Comparison of ENCODE assay signal across 8 cellular contexts in the genomic region with DNA sequence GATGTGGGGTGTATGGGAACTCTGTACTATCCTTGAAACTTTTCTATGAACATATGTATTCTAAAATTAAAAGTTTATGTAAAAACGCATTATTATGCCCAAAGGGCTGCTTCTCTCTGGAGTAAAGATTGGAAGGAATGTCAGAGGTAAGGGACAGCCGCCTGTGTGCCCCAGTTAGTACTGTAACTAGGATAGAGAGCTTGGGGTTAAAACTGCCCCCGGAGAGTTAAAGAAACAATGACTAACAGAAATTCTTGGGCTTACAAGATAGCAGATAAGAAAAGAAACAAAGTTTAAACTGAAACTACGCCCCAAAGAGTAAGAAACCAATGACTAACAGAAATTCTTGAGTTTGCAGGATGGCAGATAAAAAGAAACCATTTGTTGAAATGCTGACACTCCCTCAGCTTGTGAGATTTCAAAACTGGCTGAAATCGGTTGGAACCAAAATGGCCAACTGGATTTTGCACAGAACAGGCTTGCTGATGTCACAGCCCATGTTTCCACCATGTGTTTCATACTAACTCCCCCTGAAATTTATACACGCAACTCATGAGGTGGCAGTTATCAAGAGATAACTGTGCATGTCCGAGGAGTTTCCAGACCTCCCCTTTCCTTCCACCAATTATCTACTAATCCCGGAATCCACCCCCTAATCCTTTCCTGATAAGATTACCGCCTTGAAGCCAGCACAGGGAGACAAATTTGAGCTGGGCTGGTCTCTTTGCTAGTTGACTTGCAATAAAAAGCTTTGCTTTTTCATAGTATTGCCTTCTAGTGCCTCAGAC. TPM values are rescaled to one million over a fixed set of nuclear protein-coding genes. Genes with fewer than 3 reads are reported as not detected.
DNase-seq lines count a peak whose midpoint lies in the region; ATAC-seq, FAIRE-seq and TF ChIP-seq lines count a peak whose summit lies in the region.

No MANE protein-coding gene starts in this region.

- no peak overlapping the region for H3K4me3 Mint-ChIP-seq in activated naive CD8-positive, alpha-beta T cell treated with anti-CD3 and anti-CD28 coated beads, Interleukin-2, amount 50 U/mL, for 24 hours
- no peak overlapping the region for H3K4me3 Mint-ChIP-seq in activated naive CD8-positive, alpha-beta T cell treated with anti-CD3 and anti-CD28 coated beads for 36 hours

- no peak for TF ChIP-seq CTCF in ascending aorta (IDR thresholded peaks at IDR 0.05)

- peak overlapping the region; percentile 63 to 64 for H3K27ac ChIP-seq in ascending aorta

- DNase-seq in activated naive CD8-positive, alpha-beta T cell treated with anti-CD3 and anti-CD28 coated beads, Interleukin-2, amount 50 U/mL, for 24 hours, result no peak
- no peak for DNase-seq in activated naive CD8-positive, alpha-beta T cell treated with anti-CD3 and anti-CD28 coated beads for 36 hours
- DNase-seq in ascending aorta (ENCODE audit: low spot score in 2 of 2) (peak in 1 of 2 donors; percentile 73), left lobe of liver (ENCODE audit: low spot score) (no peak), urothelium cell line (ENCODE audit: low spot score) (peak; percentile 34), GM12892 (ENCODE audit: insufficient read length) (no peak)
- DNase-seq in activated naive CD4-positive, alpha-beta T cell treated with Interleukin-2 at 50 U/mL for 16 hours, result no peak

- intact Hi-C loops in ascending aorta (cut with DNase I), result no loop called here

- no peaks in the 10 kb centered on the region for H3K9me3 Mint-ChIP-seq in activated naive CD8-positive, alpha-beta T cell treated with anti-CD3 and anti-CD28 coated beads, Interleukin-2, amount 50 U/mL, for 24 hours
- H3K9me3 Mint-ChIP-seq in activated naive CD8-positive, alpha-beta T cell treated with anti-CD3 and anti-CD28 coated beads for 36 hours, result no peaks in the 10 kb centered on the region

- H3K4me3 ChIP-seq in ascending aorta, result peak overlapping the region; percentile 38 to 56

- H3K9me3 ChIP-seq in ascending aorta, result no peaks in the 10 kb centered on the region

- no peak overlapping the region for H3K27ac Mint-ChIP-seq in activated naive CD8-positive, alpha-beta T cell treated with anti-CD3 and anti-CD28 coated beads, Interleukin-2, amount 50 U/mL, for 24 hours
- no peak overlapping the region for H3K27ac Mint-ChIP-seq in activated naive CD8-positive, alpha-beta T cell treated with anti-CD3 and anti-CD28 coated beads for 36 hours

- H3K27me3 ChIP-seq in ascending aorta, result no peaks in the 10 kb centered on the region

- FAIRE-seq in urothelium cell line (lab: Jason Lieb, UNC) (peak; percentile 55), GM12892 (lab: Jason Lieb, UNC) (no peak)

- no peaks in the 10 kb centered on the region for H3K36me3 Mint-ChIP-seq in activated naive CD8-positive, alpha-beta T cell treated with anti-CD3 and anti-CD28 coated beads, Interleukin-2, amount 50 U/mL, for 24 hours (ENCODE audit: low read depth)
- no peaks in the 10 kb centered on the region for H3K36me3 Mint-ChIP-seq in activated naive CD8-positive, alpha-beta T cell treated with anti-CD3 and anti-CD28 coated beads for 36 hours

- H3K4me1 ChIP-seq in ascending aorta, result peaks cover 0 to 6% of the 10 kb centered on the region in 2 donors

- TF ChIP-seq POLR2A in GM12892 (IDR thresholded peaks at IDR 0.05; ENCODE audit: low read depth, low read length), result no peak

- H3K4me1 Mint-ChIP-seq in activated naive CD8-positive, alpha-beta T cell treated with anti-CD3 and anti-CD28 coated beads, Interleukin-2, amount 50 U/mL, for 24 hours, result peaks cover 13% of the 10 kb centered on the region
- H3K4me1 Mint-ChIP-seq in activated naive CD8-positive, alpha-beta T cell treated with anti-CD3 and anti-CD28 coated beads for 36 hours, result peaks cover 9% of the 10 kb centered on the region

- peak; percentile 83 for ATAC-seq in activated naive CD8-positive, alpha-beta T cell treated with anti-CD3 and anti-CD28 coated beads, Interleukin-2, amount 50 U/mL, for 24 hours
- ATAC-seq in left lobe of liver (peak; percentile 53), GM21576 (IDR thresholded peaks at IDR 0.05; ENCODE audit: unreplicated experiment) (no peak)

- H3K36me3 ChIP-seq in ascending aorta, result no peaks in the 10 kb centered on the region

- H3K27me3 Mint-ChIP-seq in activated naive CD8-positive, alpha-beta T cell treated with anti-CD3 and anti-CD28 coated beads, Interleukin-2, amount 50 U/mL, for 24 hours, result peaks cover 5% of the 10 kb centered on the region
- H3K27me3 Mint-ChIP-seq in activated naive CD8-positive, alpha-beta T cell treated with anti-CD3 and anti-CD28 coated beads for 36 hours, result peaks cover 7% of the 10 kb centered on the region

RNA-seq across cellular contexts. Expression of gene TXNDC2, which starts 8.7 kb away (rescaled TPM):
- not detected for total RNA-seq in activated naive CD8-positive, alpha-beta T cell treated with anti-CD3 and anti-CD28 coated beads for 36 hours
- total RNA-seq in ascending aorta (not detected), left lobe of liver (not detected)
- not detected for polyA plus RNA-seq in GM12892 (2012; ENCODE audit: missing spikeins)

RNA-seq across cellular contexts. Expression of gene VAPA, which starts 36.8 kb away (rescaled TPM):
- 100 to 1,000 TPM; 157 to 172 TPM for total RNA-seq in activated naive CD8-positive, alpha-beta T cell treated with anti-CD3 and anti-CD28 coated beads for 36 hours
- total RNA-seq in ascending aorta (109 TPM), left lobe of liver (72.4 TPM)
- polyA plus RNA-seq in GM12892 (2012; ENCODE audit: missing spikeins), result 149 TPM
